8 cellular contexts compared by ENCODE assay signal in genomic region chr9:125746017-125746773, GRCh38. TPM values are rescaled to one million over a fixed set of nuclear protein-coding genes. Genes with fewer than 3 reads are reported as not detected.
DNase-seq lines count a peak whose midpoint lies in the region; ATAC-seq and TF ChIP-seq lines count a peak whose summit lies in the region.

No MANE protein-coding gene starts in this region.

- DNase-seq in NCI-H748 (lab: John Stamatoyannopoulos, UW; ENCODE audit: unreplicated experiment) = peak; percentile 99
- DNase-seq in activated CD4-positive, alpha-beta T cell treated with anti-CD3 and anti-CD28 coated beads, Interleukin-2, amount 50 U/mL, for 4 hours = peak; percentile 83 to 86
- peak; percentile 97 for DNase-seq in dermis blood vessel endothelial cell
- DNase-seq in stimulated activated CD4-positive, alpha-beta T cell treated with anti-CD3 and anti-CD28 coated beads, Interleukin-4, amount 100 ng/mL, for 1 hour = peak; percentile 93

- peak overlapping the region; percentile 66 to 99 (median 85) for H3K4me3 ChIP-seq in liver (ENCODE audit: low read depth in 1 of 3, low read length in 3 of 3)

- no peaks in the 10 kb centered on the region for H3K36me3 ChIP-seq in liver (ENCODE audit: control insufficient read depth in 4 of 4, insufficient read depth in 3 of 4, low read depth in 1 of 4, low read length in 3 of 4)

- no peaks in the 10 kb centered on the region for H3K27me3 ChIP-seq in liver (ENCODE audit: control insufficient read depth in 4 of 4, insufficient read depth in 4 of 4, low read length in 3 of 4)

- H3K9ac ChIP-seq in liver (ENCODE audit: low read depth in 1 of 2, low read length in 2 of 2) = no peak overlapping the region

- peak overlapping the region; percentile 68 for H3K27ac ChIP-seq in C4-2B
- peak overlapping the region; percentile 74 to 83 for H3K27ac ChIP-seq in liver (ENCODE audit: low read depth in 1 of 2, low read length in 2 of 2)

- no peaks in the 10 kb centered on the region for H3K9me3 ChIP-seq in liver (ENCODE audit: control insufficient read depth in 4 of 4, low read length in 3 of 4)

- TF ChIP-seq CTCF in C4-2B (conservative IDR thresholded peaks at IDR 0.05) = no peak
- no peak for TF ChIP-seq CTCF in liver (IDR thresholded peaks at IDR 0.05; ENCODE audit: low read depth, low read length, missing input control)

- ATAC-seq in GM19372 (IDR thresholded peaks at IDR 0.05; ENCODE audit: low read depth, unreplicated experiment) (peak; percentile 58), HG03521 (IDR thresholded peaks at IDR 0.05; ENCODE audit: unreplicated experiment) (peak; percentile 61)

- peak in 1 of 2 donors; percentile 45 for TF ChIP-seq RAD21 in liver (IDR thresholded peaks at IDR 0.05)

- H3K4me1 ChIP-seq in liver (ENCODE audit: control insufficient read depth in 4 of 4, insufficient read depth in 4 of 4, low read length in 3 of 4) = peaks cover 0 to 31% (median 27%) of the 10 kb centered on the region in 4 donors

- WGBS in liver = under 1% methylated on average over 79 of the region's 79 CpGs

TF ChIP-seq in liver, 16 proteins besides CTCF, POLR2A, EP300 and RAD21:
- no peak for TF ChIP-seq ZBTB33 (IDR thresholded peaks at IDR 0.05)
- TF ChIP-seq GABPA (IDR thresholded peaks at IDR 0.05 in 1 of 2, conservative IDR thresholded peaks at IDR 0.05 in 1 of 2) = peak in 1 of 2 donors; percentile 42
- peak; percentile 67 for TF ChIP-seq NR2F2 (IDR thresholded peaks at IDR 0.05)
- TF ChIP-seq, protein P1, sequence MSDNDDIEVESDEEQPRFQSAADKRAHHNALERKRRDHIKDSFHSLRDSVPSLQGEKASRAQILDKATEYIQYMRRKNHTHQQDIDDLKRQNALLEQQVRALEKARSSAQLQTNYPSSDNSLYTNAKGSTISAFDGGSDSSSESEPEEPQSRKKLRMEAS (IDR thresholded peaks at IDR 0.05) = peak; percentile 96
- no peak for TF ChIP-seq HNF4A (conservative IDR thresholded peaks at IDR 0.05)
- no peak for TF ChIP-seq HNF4G (IDR thresholded peaks at IDR 0.05)
- peak; percentile 59 for TF ChIP-seq REST (IDR thresholded peaks at IDR 0.05)
- TF ChIP-seq SP1 (IDR thresholded peaks at IDR 0.05) = peak; percentile 87
- peak in 1 of 2 donors; percentile 66 for TF ChIP-seq RXRA (IDR thresholded peaks at IDR 0.05)

RNA-seq across cellular contexts. Expression of gene PBX3, which starts 1.0 kb away (rescaled TPM):
- total RNA-seq in dermis blood vessel endothelial cell (10.2 and 12.3 TPM in 2 replicates), liver (10 to 100 TPM; 11.4 to 18.9 TPM)
- polyA plus RNA-seq in liver = 10 to 100 TPM in 1 of 2 donors, 1 to 10 TPM in 1; 7.3 to 10.8 TPM

RNA-seq across cellular contexts. Expression of gene MAPKAP1, which starts 39.2 kb away (rescaled TPM):
- total RNA-seq in dermis blood vessel endothelial cell (82.5 and 84.4 TPM in 2 replicates), liver (10 to 100 TPM; 23.6 to 55.9 TPM)
- 10 to 100 TPM; 26.0 to 39.4 TPM for polyA plus RNA-seq in liver

Comparison
In these comparisons a context has a peak if more than half of its experiments do, and no peak if none do; other contexts are left out.
1. Peak in every context shown above with its lines: DNase-seq, ATAC-seq, H3K4me3 ChIP-seq and H3K27ac ChIP-seq.